Comparison of ENCODE assay signal across 1 cellular context in genomic region chr4:2248044-2248780, GRCh38.
TF ChIP-seq lines count a peak whose summit lies in the region.

No MANE protein-coding gene starts in this region.

TF ChIP-seq in HepG2, 621 proteins besides CTCF, POLR2A, EP300 and RAD21:
- no peak for TF ChIP-seq IKZF1 (IDR thresholded peaks at IDR 0.05)
- 0 out of 2 replicates have a peak, but pooled peaks have one; percentile 42 for TF ChIP-seq RBFOX2 (IDR thresholded peaks at IDR 0.05; ENCODE audit: low read depth, low read length)
- peak; percentile 10 for TF ChIP-seq AGO1 (IDR thresholded peaks at IDR 0.05; ENCODE audit: low read depth, low read length, poor library complexity, severe bottlenecking)
- TF ChIP-seq AGO2 (optimal IDR thresholded peaks at IDR 0.05; ENCODE audit: low read depth, low read length): peak; percentile 61
